In the genomic region with DNA sequence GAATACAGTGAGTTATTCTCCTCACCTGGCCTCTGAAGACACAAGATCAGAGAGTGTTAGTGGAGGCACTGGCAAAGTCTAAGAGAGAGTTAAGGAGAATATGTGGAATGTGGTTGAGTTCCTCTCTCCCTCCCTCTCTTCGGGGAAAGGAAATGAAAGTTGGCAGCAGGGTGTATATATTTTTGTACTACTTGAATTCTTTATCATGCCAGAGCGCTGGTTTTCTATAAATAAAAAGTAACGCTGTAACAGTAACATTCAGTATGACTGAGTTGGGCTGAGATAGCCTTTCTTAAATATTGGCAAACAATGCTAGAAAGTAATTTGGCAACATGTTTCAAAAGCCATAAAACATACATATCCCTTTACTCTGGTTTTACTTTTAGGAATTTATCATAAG, we compare ENCODE assay signal across 11 cellular contexts.
DNase-seq lines count a peak whose midpoint lies in the region; ATAC-seq and TF ChIP-seq lines count a peak whose summit lies in the region.
"Had no signal": no experiment of that assay in that cellular context is flagged by ENCODE, and none has a peak within 500 bp of the region (broad histone marks: within the 10 kb centered on the region; RNA-seq: fewer than 3 reads in every experiment).

No MANE protein-coding gene starts in this region.

- DNase-seq in HCEC 1CT (peak; percentile 15), coronary artery (ENCODE audit: low spot score) (no peak), iris pigment epithelial cell (ENCODE audit: low read depth) (peak; percentile 37), thoracic aorta (ENCODE audit: low spot score) (no peak), NCI-H146 treated with DMSO at 0.1 percent for 48 hours (lab: John Stamatoyannopoulos, UW; ENCODE audit: unreplicated experiment) (no peak)
- DNase-seq in stimulated activated CD4-positive, alpha-beta T cell treated with anti-CD3 and anti-CD28 coated beads, Interleukin-1b, Interleukin-23, amount 100 ng/mL, for 48 hours, result no peak
- DNase-seq: activated CD4-positive, alpha-beta T cell treated with anti-CD3 and anti-CD28 coated beads for 48 hours; NCI-H1105; right lobe of liver; RPMI8226 had no signal

- H3K27ac ChIP-seq in coronary artery (peak overlapping the region; percentile 74 to 79), thoracic aorta (peak overlapping the region; percentile 77 to 92)
- H3K27ac ChIP-seq: right lobe of liver had no signal

- H3K36me3 ChIP-seq in thoracic aorta, result no peaks in the 10 kb centered on the region
- H3K36me3 ChIP-seq: right lobe of liver had no signal

- H3K4me3 ChIP-seq in coronary artery (peak overlapping the region; percentile 21), thoracic aorta (peak overlapping the region; percentile 51)
- H3K4me3 ChIP-seq: right lobe of liver had no signal

- H3K9me3 ChIP-seq in thoracic aorta, result no peaks in the 10 kb centered on the region
- H3K9me3 ChIP-seq: right lobe of liver had no signal

- H3K4me1 ChIP-seq in thoracic aorta (ENCODE audit: control insufficient read depth in 1 of 2, low read depth in 2 of 2), result peaks cover 24 to 50% of the 10 kb centered on the region in 2 donors
- H3K4me1 ChIP-seq: right lobe of liver had no signal

- TF ChIP-seq CTCF in coronary artery (IDR thresholded peaks at IDR 0.05), result no peak
- TF ChIP-seq CTCF in thoracic aorta (IDR thresholded peaks at IDR 0.05), result no peak

- ATAC-seq in thoracic aorta (ENCODE audit: insufficient number of reproducible peaks, low FRiP score, low read depth), result peak; percentile 82
- ATAC-seq in HG03175 (IDR thresholded peaks at IDR 0.05; ENCODE audit: unreplicated experiment), result no peak
- ATAC-seq: right lobe of liver had no signal

- H3K27me3 ChIP-seq in thoracic aorta (replicated peaks; ENCODE audit: insufficient read depth), result no peaks in the 10 kb centered on the region
- H3K27me3 ChIP-seq: right lobe of liver had no signal

Comparison
In these comparisons a context has a peak if more than half of its experiments do, and no peak if none do; other contexts are left out.
1. DNase-seq: peak in HCEC 1CT (single experiment) and iris pigment epithelial cell (single experiment); none in coronary artery (single experiment), thoracic aorta (single experiment), NCI-H146 treated with DMSO at 0.1 percent for 48 hours (single experiment) and stimulated activated CD4-positive, alpha-beta T cell treated with anti-CD3 and anti-CD28 coated beads, Interleukin-1b, Interleukin-23, amount 100 ng/mL, for 48 hours (single experiment).